In the genomic region with DNA sequence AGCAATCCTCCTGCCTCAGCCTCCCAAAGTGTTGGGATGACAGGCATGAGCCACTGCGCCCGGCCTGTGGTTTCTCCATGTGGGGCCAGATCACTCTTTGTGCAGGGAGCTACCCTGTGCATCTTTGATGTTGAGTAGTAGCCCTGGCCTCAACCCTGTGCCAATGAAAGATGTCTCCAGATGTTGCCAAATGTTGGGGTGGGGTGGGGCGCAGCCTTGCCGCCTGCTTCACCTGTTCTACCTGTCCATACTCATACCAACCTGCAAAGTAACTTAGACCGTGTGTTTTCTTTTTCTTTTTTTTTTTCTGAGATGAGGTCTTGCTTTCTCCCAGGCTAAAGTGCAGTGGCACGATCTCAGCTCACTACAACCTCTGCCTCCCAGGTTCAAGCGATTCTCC, we compare ENCODE assay signal across 18 cellular contexts. TPM values are rescaled to one million over a fixed set of nuclear protein-coding genes. Genes with fewer than 3 reads are reported as not detected.
DNase-seq lines count a peak whose midpoint lies in the region; ATAC-seq and TF ChIP-seq lines count a peak whose summit lies in the region.
"Had no signal": no experiment of that assay in that cellular context is flagged by ENCODE, and none has a peak within 500 bp of the region (broad histone marks: within the 10 kb centered on the region; RNA-seq: fewer than 3 reads in every experiment).

No MANE protein-coding gene starts in this region.

- no peaks in the 10 kb centered on the region for H3K27me3 ChIP-seq in Karpas-422 (ENCODE audit: low read length)

- peaks cover 3% of the 10 kb centered on the region for H3K36me3 Mint-ChIP-seq in activated CD4-positive, alpha-beta T cell treated with anti-CD3 and anti-CD28 coated beads for 36 hours (ENCODE audit: low read depth)
- no peaks in the 10 kb centered on the region for H3K36me3 Mint-ChIP-seq in T-cell
- peaks cover 7% of the 10 kb centered on the region for H3K36me3 Mint-ChIP-seq in stimulated activated effector memory CD8-positive, alpha-beta T cell treated with anti-CD3 and anti-CD28 coated beads, Interleukin-12 subunit alpha, Interleukin-12 subunit beta, amount 100 ng/mL, for 72 hours

- no peak overlapping the region for H2AFZ ChIP-seq in Karpas-422 (ENCODE audit: low read length)

- H3K4me3 ChIP-seq in Karpas-422 (ENCODE audit: low read length) = no peak overlapping the region

- POLR2A ChIA-PET in activated CD4-positive, alpha-beta T cell treated with anti-CD3 and anti-CD28 coated beads for 36 hours (lab: Charles Lee) = interaction anchor here (0.7 kb wide), 1 partner anchor 16 kb away, joined by 5 read pairs; no protein-coding TSS in a partner anchor
- POLR2A ChIA-PET in T-cell (lab: Charles Lee) = no interaction called here

- no peaks in the 10 kb centered on the region for H3K9me3 ChIP-seq in Karpas-422 (ENCODE audit: low read length)

- H3K27ac Mint-ChIP-seq in activated CD4-positive, alpha-beta T cell treated with anti-CD3 and anti-CD28 coated beads for 36 hours = peak overlapping the region; percentile 97
- peak overlapping the region; percentile 99 to 100 for H3K27ac Mint-ChIP-seq in T-cell
- H3K27ac Mint-ChIP-seq in stimulated activated effector memory CD8-positive, alpha-beta T cell treated with anti-CD3 and anti-CD28 coated beads, Interleukin-12 subunit alpha, Interleukin-12 subunit beta, amount 100 ng/mL, for 72 hours = peak overlapping the region; percentile 98
- H3K27ac Mint-ChIP-seq: nephron progenitor cell had no signal

- no peak for DNase-seq in activated CD4-positive, alpha-beta T cell treated with anti-CD3 and anti-CD28 coated beads for 36 hours
- DNase-seq in activated CD4-positive, alpha-beta T cell treated with anti-CD3 and anti-CD28 coated beads for 48 hours = no peak
- DNase-seq in T-cell = no peak
- no peak for DNase-seq in epithelial cell of prostate (ENCODE audit: low read depth, low spot score)
- no peak for DNase-seq in stimulated activated effector memory CD8-positive, alpha-beta T cell treated with anti-CD3 and anti-CD28 coated beads, Interleukin-12 subunit alpha, Interleukin-12 subunit beta, amount 100 ng/mL, for 72 hours (ENCODE audit: low spot score in 2 of 2)
- DNase-seq in GM10266 (ENCODE audit: extremely low spot score) = no peak
- no peak for DNase-seq in Karpas-422
- no peak for DNase-seq in SW480 (ENCODE audit: low spot score)
- DNase-seq: aorta; cortex of kidney; hippocampal formation; NCI-H2029; NCI-H748 treated with DMSO at 0.1 percent for 48 hours; nephron progenitor cell; retina; SHP77 treated with DMSO at 0.1 percent for 48 hours; stimulated activated CD4-positive, alpha-beta T cell treated with anti-CD3 and anti-CD28 coated beads, Interleukin-2, amount 100 ng/mL, for 24 hours had no signal

- no peaks in the 10 kb centered on the region for H3K79me2 ChIP-seq in Karpas-422 (ENCODE audit: low read length)

- CTCF ChIA-PET in activated CD4-positive, alpha-beta T cell treated with anti-CD3 and anti-CD28 coated beads for 36 hours (lab: Charles Lee) = interaction anchor here (1.8 kb wide), 1 partner anchor 23 kb away, joined by 8 read pairs; no protein-coding TSS in a partner anchor
- CTCF ChIA-PET in T-cell (lab: Charles Lee) = no interaction called here

- H3K9me2 ChIP-seq in Karpas-422 (replicated peaks; ENCODE audit: insufficient read depth, low read length) = no peaks in the 10 kb centered on the region

- no peak for ATAC-seq in activated CD4-positive, alpha-beta T cell treated with anti-CD3 and anti-CD28 coated beads for 36 hours
- ATAC-seq in T-cell (replicated peaks in 1 of 4) = no peak
- ATAC-seq in stimulated activated effector memory CD8-positive, alpha-beta T cell treated with anti-CD3 and anti-CD28 coated beads, Interleukin-12 subunit alpha, Interleukin-12 subunit beta, amount 100 ng/mL, for 72 hours = no peak
- ATAC-seq: left lobe of liver had no signal

- H3K4me2 ChIP-seq in Karpas-422 (ENCODE audit: low read depth, low read length, poor library complexity, severe bottlenecking) = no peak overlapping the region

- no peak overlapping the region for H3K4me3 Mint-ChIP-seq in activated CD4-positive, alpha-beta T cell treated with anti-CD3 and anti-CD28 coated beads for 36 hours
- peak overlapping the region; percentile 39 to 82 (median 44) for H3K4me3 Mint-ChIP-seq in T-cell
- H3K4me3 Mint-ChIP-seq in stimulated activated effector memory CD8-positive, alpha-beta T cell treated with anti-CD3 and anti-CD28 coated beads, Interleukin-12 subunit alpha, Interleukin-12 subunit beta, amount 100 ng/mL, for 72 hours = peak overlapping the region; percentile 36
- H3K4me3 Mint-ChIP-seq: nephron progenitor cell had no signal

- no peaks in the 10 kb centered on the region for H3K9me3 Mint-ChIP-seq in activated CD4-positive, alpha-beta T cell treated with anti-CD3 and anti-CD28 coated beads for 36 hours (ENCODE audit: low read depth)
- H3K9me3 Mint-ChIP-seq in T-cell = no peaks in the 10 kb centered on the region
- H3K9me3 Mint-ChIP-seq in stimulated activated effector memory CD8-positive, alpha-beta T cell treated with anti-CD3 and anti-CD28 coated beads, Interleukin-12 subunit alpha, Interleukin-12 subunit beta, amount 100 ng/mL, for 72 hours = no peaks in the 10 kb centered on the region
- H3K9me3 Mint-ChIP-seq: nephron progenitor cell had no signal

- H3K27me3 Mint-ChIP-seq in activated CD4-positive, alpha-beta T cell treated with anti-CD3 and anti-CD28 coated beads for 36 hours = no peaks in the 10 kb centered on the region
- no peaks in the 10 kb centered on the region for H3K27me3 Mint-ChIP-seq in T-cell

- no peaks in the 10 kb centered on the region for H3K36me3 ChIP-seq in Karpas-422 (ENCODE audit: insufficient read depth, low read length)

- intact Hi-C loops in activated CD4-positive, alpha-beta T cell treated with anti-CD3 and anti-CD28 coated beads for 36 hours (cut with DNase I, micrococcal nuclease) = no loop called here

- no peak for TF ChIP-seq CTCF in GM10266 (IDR thresholded peaks at IDR 0.05; ENCODE audit: control insufficient read depth, insufficient read depth, low read depth, missing control alignments)

- H3K27ac ChIP-seq in epithelial cell of prostate = peak overlapping the region; percentile 100
- H3K27ac ChIP-seq in Karpas-422 (ENCODE audit: low read length) = no peak overlapping the region

- H3K9ac ChIP-seq in Karpas-422 (ENCODE audit: low read length) = no peak overlapping the region

- H3K4me1 Mint-ChIP-seq in activated CD4-positive, alpha-beta T cell treated with anti-CD3 and anti-CD28 coated beads for 36 hours = peaks cover 68% of the 10 kb centered on the region
- H3K4me1 Mint-ChIP-seq in T-cell = peaks cover 65 to 83% (median 70%) of the 10 kb centered on the region in 3 donors
- peaks cover 67% of the 10 kb centered on the region for H3K4me1 Mint-ChIP-seq in stimulated activated effector memory CD8-positive, alpha-beta T cell treated with anti-CD3 and anti-CD28 coated beads, Interleukin-12 subunit alpha, Interleukin-12 subunit beta, amount 100 ng/mL, for 72 hours

- no peaks in the 10 kb centered on the region for H4K20me1 ChIP-seq in Karpas-422 (ENCODE audit: insufficient read depth, low read depth, low read length)

- H3K4me1 ChIP-seq in Karpas-422 (ENCODE audit: low read length) = no peaks in the 10 kb centered on the region

RNA-seq across cellular contexts. Expression of a gene that starts 20.9 kb away (rescaled TPM):
- total RNA-seq in activated CD4-positive, alpha-beta T cell treated with anti-CD3 and anti-CD28 coated beads for 36 hours = 100 to 1,000 TPM; 109 to 118 TPM
- 100 to 1,000 TPM; 165 to 413 (median 196) TPM for total RNA-seq in T-cell
- total RNA-seq in Karpas-422 (2014; rRNA removed; shearing (Covaris generic); ENCODE audit: low replicate concordance) = 7.3 and 15.9 TPM in 2 replicates

RNA-seq across cellular contexts. Expression of a gene that starts 21.0 kb away (rescaled TPM):
- total RNA-seq in activated CD4-positive, alpha-beta T cell treated with anti-CD3 and anti-CD28 coated beads for 36 hours = 10 to 100 TPM; 64.8 to 71.4 TPM
- total RNA-seq in T-cell = 10 to 100 TPM; 43.8 to 89.6 (median 67.3) TPM
- 47.0 and 103 TPM in 2 replicates for total RNA-seq in Karpas-422 (2014; rRNA removed; shearing (Covaris generic); ENCODE audit: low replicate concordance)

RNA-seq across cellular contexts. Expression of a gene that starts 53.1 kb away (rescaled TPM):
- 10 to 100 TPM; 77.5 to 84.5 TPM for total RNA-seq in activated CD4-positive, alpha-beta T cell treated with anti-CD3 and anti-CD28 coated beads for 36 hours
- 10 to 100 TPM; 23.8 to 44.9 (median 38.1) TPM for total RNA-seq in T-cell
- total RNA-seq in Karpas-422 (2014; rRNA removed; shearing (Covaris generic); ENCODE audit: low replicate concordance) = 28.0 and 76.4 TPM in 2 replicates

RNA-seq across cellular contexts. Expression of a gene that starts 54.6 kb away (rescaled TPM):
- 10 to 100 TPM; 73.0 to 96.1 TPM for total RNA-seq in activated CD4-positive, alpha-beta T cell treated with anti-CD3 and anti-CD28 coated beads for 36 hours
- total RNA-seq in T-cell = 100 to 1,000 TPM in 2 of 5 donors, 10 to 100 TPM in 3; 68.9 to 121 (median 95.6) TPM
- total RNA-seq in Karpas-422 (2014; rRNA removed; shearing (Covaris generic); ENCODE audit: low replicate concordance) = 35.9 and 69.7 TPM in 2 replicates
